In the genomic region with DNA sequence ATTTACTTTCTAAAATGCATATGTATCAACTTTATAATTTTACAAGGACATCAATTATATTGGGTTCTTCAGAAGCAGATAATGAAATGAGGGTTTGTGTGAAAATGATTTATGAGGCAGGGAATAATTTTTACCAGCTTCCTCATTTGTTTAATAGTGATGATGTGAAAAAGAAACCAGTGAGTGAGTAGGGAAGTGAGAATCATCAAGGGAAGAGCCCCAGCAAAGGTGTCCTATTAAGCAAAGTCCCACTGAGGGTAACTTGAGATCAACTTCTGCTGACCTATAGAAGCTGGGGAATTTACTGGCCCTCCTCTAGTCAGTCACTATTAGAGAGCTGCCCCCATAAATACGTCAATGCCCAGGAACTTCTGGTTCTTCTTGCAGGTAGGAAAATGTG, we compare ENCODE assay signal across 14 cellular contexts.
DNase-seq lines count a peak whose midpoint lies in the region; ATAC-seq and TF ChIP-seq lines count a peak whose summit lies in the region.
"Had no signal": no experiment of that assay in that cellular context is flagged by ENCODE, and none has a peak within 500 bp of the region (broad histone marks: within the 10 kb centered on the region; RNA-seq: fewer than 3 reads in every experiment).

No MANE protein-coding gene starts in this region.

- ATAC-seq in GM18870 (IDR thresholded peaks at IDR 0.05; ENCODE audit: unreplicated experiment), result peak; percentile 92
- peak; percentile 89 for ATAC-seq in GM21619 (IDR thresholded peaks at IDR 0.05; ENCODE audit: unreplicated experiment)
- ATAC-seq in HG03139 (IDR thresholded peaks at IDR 0.05; ENCODE audit: unreplicated experiment), result peak; percentile 45
- peak; percentile 92 to 94 for ATAC-seq in stimulated activated naive B cell treated with anti-CD40 and anti-IgM and Interleukin-4, amounts not matched to agents 10 μg/mL and 1 μg/mL and 100 μg/mL, for 72 hours (replicated peaks)
- ATAC-seq: K562 had no signal

- DNase-seq in stimulated activated naive B cell treated with anti-CD40 and anti-IgM and Interleukin-4, amounts not matched to agents 10 μg/mL and 1 μg/mL and 100 μg/mL, for 72 hours, result no peak
- DNase-seq in NCI-H1930 (lab: John Stamatoyannopoulos, UW) (no peak), COR-L47 (lab: John Stamatoyannopoulos, UW) (no peak), uterus (no peak)
- DNase-seq: activated CD4-positive, alpha-beta T cell treated with anti-CD3 and anti-CD28 coated beads, Interleukin-2, amount 50 U/mL, for 4 hours; activated effector memory CD4-positive, alpha-beta T cell treated with Interleukin-2 at 50 U/mL for 16 hours; CD4-positive, CD25-positive, alpha-beta regulatory T cell; NCI-H1436 treated with DMSO at 0.1 percent for 48 hours had no signal

- no peak overlapping the region for H3K27ac ChIP-seq in uterus
- H3K27ac ChIP-seq: neutrophil had no signal

- no peak overlapping the region for H3K4me3 Mint-ChIP-seq in stimulated activated naive B cell treated with anti-CD40 and anti-IgM and Interleukin-4, amounts not matched to agents 10 μg/mL and 1 μg/mL and 100 μg/mL, for 72 hours
- H3K4me3 Mint-ChIP-seq: CD4-positive, CD25-positive, alpha-beta regulatory T cell; T-helper 2 cell treated with Interferon-gamma antibody and Interleukin-4, amounts not matched to agents 5 μg/mL and 100 μg/mL, for 36 hours had no signal

- no peaks in the 10 kb centered on the region for H3K9me3 ChIP-seq in uterus
- H3K9me3 ChIP-seq: neutrophil had no signal

- no peaks in the 10 kb centered on the region for H3K4me1 ChIP-seq in uterus

- no peaks in the 10 kb centered on the region for H3K36me3 ChIP-seq in uterus
- H3K36me3 ChIP-seq: neutrophil had no signal

- H3K27me3 Mint-ChIP-seq in stimulated activated naive B cell treated with anti-CD40 and anti-IgM and Interleukin-4, amounts not matched to agents 10 μg/mL and 1 μg/mL and 100 μg/mL, for 72 hours, result no peaks in the 10 kb centered on the region
- H3K27me3 Mint-ChIP-seq: CD4-positive, CD25-positive, alpha-beta regulatory T cell had no signal

- no peaks in the 10 kb centered on the region for H3K36me3 Mint-ChIP-seq in stimulated activated naive B cell treated with anti-CD40 and anti-IgM and Interleukin-4, amounts not matched to agents 10 μg/mL and 1 μg/mL and 100 μg/mL, for 72 hours
- H3K36me3 Mint-ChIP-seq: CD4-positive, CD25-positive, alpha-beta regulatory T cell had no signal

- TF ChIP-seq CTCF in uterus (IDR thresholded peaks at IDR 0.05), result no peak

- H3K27ac Mint-ChIP-seq in stimulated activated naive B cell treated with anti-CD40 and anti-IgM and Interleukin-4, amounts not matched to agents 10 μg/mL and 1 μg/mL and 100 μg/mL, for 72 hours, result no peak overlapping the region
- H3K27ac Mint-ChIP-seq: CD4-positive, CD25-positive, alpha-beta regulatory T cell; T-helper 2 cell treated with Interferon-gamma antibody and Interleukin-4, amounts not matched to agents 5 μg/mL and 100 μg/mL, for 36 hours had no signal

- no peak for TF ChIP-seq POLR2A in uterus (IDR thresholded peaks at IDR 0.05)

- H3K27me3 ChIP-seq in uterus, result no peaks in the 10 kb centered on the region
- H3K27me3 ChIP-seq: neutrophil had no signal

- H3K4me1 Mint-ChIP-seq in stimulated activated naive B cell treated with anti-CD40 and anti-IgM and Interleukin-4, amounts not matched to agents 10 μg/mL and 1 μg/mL and 100 μg/mL, for 72 hours, result peaks cover 0 to 6% of the 10 kb centered on the region in 2 donors
- H3K4me1 Mint-ChIP-seq: CD4-positive, CD25-positive, alpha-beta regulatory T cell had no signal

- intact Hi-C loops in uterus (cut with DNase I; ENCODE audit: low total_unique reads), result no loop called here

- H3K4me3 ChIP-seq in uterus, result no peak overlapping the region
- H3K4me3 ChIP-seq: K562 had no signal

- peaks cover 0 to 2% of the 10 kb centered on the region in 2 donors for H3K9me3 Mint-ChIP-seq in stimulated activated naive B cell treated with anti-CD40 and anti-IgM and Interleukin-4, amounts not matched to agents 10 μg/mL and 1 μg/mL and 100 μg/mL, for 72 hours
- H3K9me3 Mint-ChIP-seq: T-helper 2 cell treated with Interferon-gamma antibody and Interleukin-4, amounts not matched to agents 5 μg/mL and 100 μg/mL, for 36 hours had no signal
